In the genomic region with DNA sequence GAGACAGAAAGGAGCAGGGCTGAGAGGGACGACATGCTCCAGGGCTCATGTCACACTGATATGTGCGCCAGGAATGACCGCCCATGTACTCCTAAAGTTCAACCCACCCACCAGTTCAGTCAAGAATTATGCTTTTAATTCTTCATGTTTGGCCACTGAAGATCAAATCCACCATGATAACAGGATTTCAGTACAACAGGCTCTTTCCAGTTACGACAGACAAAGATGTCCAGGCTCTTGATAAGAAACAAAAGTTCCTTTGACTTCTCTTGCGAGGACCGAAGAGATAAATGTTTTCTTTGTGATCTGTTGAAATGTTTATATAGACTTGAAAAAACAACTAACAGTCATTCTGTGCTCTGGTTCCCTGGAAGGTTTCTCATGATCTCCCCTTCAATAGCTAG, we compare ENCODE assay signal across 10 cellular contexts.
DNase-seq lines count a peak whose midpoint lies in the region; ATAC-seq and TF ChIP-seq lines count a peak whose summit lies in the region.
"Had no signal": no experiment of that assay in that cellular context is flagged by ENCODE, and none has a peak within 500 bp of the region (broad histone marks: within the 10 kb centered on the region; RNA-seq: fewer than 3 reads in every experiment).

No MANE protein-coding gene starts in this region.

- no peak for TF ChIP-seq CTCF in nephron progenitor cell (IDR thresholded peaks at IDR 0.05)
- no peak for TF ChIP-seq CTCF in thoracic aorta (IDR thresholded peaks at IDR 0.05)

- H3K9me3 ChIP-seq in thoracic aorta: no peaks in the 10 kb centered on the region

- H3K36me3 Mint-ChIP-seq in nephron progenitor cell (ENCODE audit: low read depth): no peaks in the 10 kb centered on the region
- H3K36me3 Mint-ChIP-seq: CD4-positive, alpha-beta memory T cell had no signal

- H3K27ac ChIP-seq in thoracic aorta: peak overlapping the region; percentile 38 to 56

- H3K27me3 Mint-ChIP-seq in nephron progenitor cell (ENCODE audit: low read depth, poor library complexity): no peaks in the 10 kb centered on the region

- no peaks in the 10 kb centered on the region for H3K36me3 ChIP-seq in thoracic aorta

- H3K27ac Mint-ChIP-seq in nephron progenitor cell: peak overlapping the region; percentile 94
- H3K27ac Mint-ChIP-seq: activated naive CD8-positive, alpha-beta T cell treated with anti-CD3 and anti-CD28 coated beads, Interleukin-2, amount 10 ng/mL, durations not matched to agents 7 days and 5 days had no signal

- peaks cover 50% of the 10 kb centered on the region for H3K4me1 Mint-ChIP-seq in nephron progenitor cell

- in situ Hi-C loops in SK-MEL-5 (cut with HindIII; ENCODE audit: low pct_unique_long_range_greater_than_20kb, low sequenced_read_pairs): no loop called here

- H3K4me3 ChIP-seq in thoracic aorta: no peak overlapping the region

- peaks cover 5% of the 10 kb centered on the region for H3K9me3 Mint-ChIP-seq in nephron progenitor cell

- ATAC-seq in thoracic aorta (ENCODE audit: insufficient number of reproducible peaks, low FRiP score, low read depth) (no peak), left colon (no peak), HG03378 (IDR thresholded peaks at IDR 0.05; ENCODE audit: unreplicated experiment) (no peak)

- intact Hi-C loops in left colon (cut with DNase I, micrococcal nuclease): no loop called here

- H3K27me3 ChIP-seq in thoracic aorta (replicated peaks; ENCODE audit: insufficient read depth): no peaks in the 10 kb centered on the region

- DNase-seq in SK-MEL-5 (ENCODE audit: low read depth, low spot score) (peak; percentile 86), foreskin melanocyte (peak; percentile 91), nephron progenitor cell (no peak), thoracic aorta (ENCODE audit: low spot score) (no peak), left colon (no peak)
- DNase-seq in stimulated activated CD4-positive, alpha-beta T cell treated with anti-CD3 and anti-CD28 coated beads, Interleukin-4, amount 100 ng/mL, for 1 hour: no peak
- DNase-seq: activated naive CD8-positive, alpha-beta T cell treated with anti-CD3 and anti-CD28 coated beads, Interleukin-2, amount 10 ng/mL, durations not matched to agents 7 days and 5 days; CD4-positive, alpha-beta memory T cell; NCI-H226 had no signal

- no peak overlapping the region for H3K4me3 Mint-ChIP-seq in nephron progenitor cell
- H3K4me3 Mint-ChIP-seq: activated naive CD8-positive, alpha-beta T cell treated with anti-CD3 and anti-CD28 coated beads, Interleukin-2, amount 10 ng/mL, durations not matched to agents 7 days and 5 days; CD4-positive, alpha-beta memory T cell had no signal

- H3K4me1 ChIP-seq in thoracic aorta (ENCODE audit: control insufficient read depth in 1 of 2, low read depth in 2 of 2): peaks cover 11 to 25% of the 10 kb centered on the region in 2 donors

Comparison
In these comparisons a context has a peak if more than half of its experiments do, and no peak if none do; other contexts are left out.
1. DNase-seq: peak in SK-MEL-5 (single experiment) and foreskin melanocyte (single experiment); none in nephron progenitor cell (single experiment), thoracic aorta (single experiment), left colon (0 of 2) and stimulated activated CD4-positive, alpha-beta T cell treated with anti-CD3 and anti-CD28 coated beads, Interleukin-4, amount 100 ng/mL, for 1 hour (single experiment).